ENCODE assay signal across 14 cellular contexts in genomic region chr7:142540371-142540770, GRCh38.
DNase-seq lines count a peak whose midpoint lies in the region; ATAC-seq, FAIRE-seq and TF ChIP-seq lines count a peak whose summit lies in the region.
"Had no signal": no experiment of that assay in that cellular context is flagged by ENCODE, and none has a peak within 500 bp of the region (broad histone marks: within the 10 kb centered on the region; RNA-seq: fewer than 3 reads in every experiment).

No MANE protein-coding gene starts in this region.

- no peaks in the 10 kb centered on the region for H3K36me3 Mint-ChIP-seq in T-helper 2 cell treated with Interferon-gamma antibody and Interleukin-4, amounts not matched to agents 5 μg/mL and 100 μg/mL, for 36 hours (ENCODE audit: low read depth)
- no peaks in the 10 kb centered on the region for H3K36me3 Mint-ChIP-seq in astrocyte (ENCODE audit: low read depth, unreplicated experiment)

- CTCF ChIA-PET in PC-3 (lab: Charles Lee): no interaction called here

- H3K4me1 ChIP-seq in ACC112 (ENCODE audit: control insufficient read depth, insufficient read depth, low read length, unreplicated experiment) (peaks cover 32% of the 10 kb centered on the region), PC-3 (ENCODE audit: insufficient read depth, low read length) (peaks cover 29% of the 10 kb centered on the region), astrocyte (ENCODE audit: insufficient read depth, low read length) (peaks cover 31% of the 10 kb centered on the region)

- H3K27me3 ChIP-seq in ACC112 (ENCODE audit: insufficient read depth, low read length): no peaks in the 10 kb centered on the region
- no peaks in the 10 kb centered on the region for H3K27me3 ChIP-seq in PC-3 (ENCODE audit: low read length)
- no peaks in the 10 kb centered on the region for H3K27me3 ChIP-seq in astrocyte (ENCODE audit: insufficient read depth, low read length)

- H3K9me3 ChIP-seq in PC-3 (ENCODE audit: low read length) (no peaks in the 10 kb centered on the region), astrocyte (ENCODE audit: insufficient read depth, low read depth, low read length) (no peaks in the 10 kb centered on the region)

- H3K4me2 ChIP-seq in PC-3 (ENCODE audit: low read length): peak overlapping the region; percentile 58
- H3K4me2 ChIP-seq in astrocyte (ENCODE audit: low read length): peak overlapping the region; percentile 58

- H2AFZ ChIP-seq in ACC112 (ENCODE audit: low read length, unreplicated experiment) (peak overlapping the region; percentile 39), PC-3 (ENCODE audit: low read length) (no peak overlapping the region), astrocyte (ENCODE audit: low read depth, low read length) (no peak overlapping the region)

- peak overlapping the region; percentile 75 for H3K27ac ChIP-seq in ACC112 (ENCODE audit: low read depth, low read length)
- peak overlapping the region; percentile 66 for H3K27ac ChIP-seq in PC-3 (ENCODE audit: low read length)
- H3K27ac ChIP-seq in astrocyte (ENCODE audit: low read depth, low read length): peak overlapping the region; percentile 71

- ATAC-seq in PC-3: no peak
- ATAC-seq in HG03175 (IDR thresholded peaks at IDR 0.05; ENCODE audit: unreplicated experiment): no peak
- ATAC-seq in GM19023 (IDR thresholded peaks at IDR 0.05; ENCODE audit: unreplicated experiment): no peak

- peak overlapping the region; percentile 33; the same call in 1 of the 2 replicates for H3K4me3 ChIP-seq in ACC112 (ENCODE audit: low read depth, low read length)
- no peak overlapping the region for H3K4me3 ChIP-seq in PC-3 (ENCODE audit: low read length)
- no peak overlapping the region for H3K4me3 ChIP-seq in astrocyte (ENCODE audit: insufficient read depth, low read depth, low read length)

- no peak overlapping the region for H3K4me3 Mint-ChIP-seq in T-helper 2 cell treated with Interferon-gamma antibody and Interleukin-4, amounts not matched to agents 5 μg/mL and 100 μg/mL, for 36 hours
- H3K4me3 Mint-ChIP-seq in astrocyte (ENCODE audit: unreplicated experiment): no peak overlapping the region

- H4K20me1 ChIP-seq in PC-3 (ENCODE audit: low read length): no peaks in the 10 kb centered on the region
- no peaks in the 10 kb centered on the region for H4K20me1 ChIP-seq in astrocyte (ENCODE audit: insufficient read depth, low read length)

- intact Hi-C loops in PC-3 (cut with micrococcal nuclease): loop anchor here (1.0 kb wide), 3 partner anchors 16 to 43 kb away; no protein-coding TSS in a partner anchor

- no peak for FAIRE-seq in astrocyte (lab: Jason Lieb, UNC)
- FAIRE-seq: D721Med had no signal

- H3K27ac Mint-ChIP-seq in T-helper 2 cell treated with Interferon-gamma antibody and Interleukin-4, amounts not matched to agents 5 μg/mL and 100 μg/mL, for 36 hours: peak overlapping the region; percentile 69
- no peak overlapping the region for H3K27ac Mint-ChIP-seq in astrocyte (ENCODE audit: unreplicated experiment)

- H3K9me3 Mint-ChIP-seq in T-helper 2 cell treated with Interferon-gamma antibody and Interleukin-4, amounts not matched to agents 5 μg/mL and 100 μg/mL, for 36 hours: no peaks in the 10 kb centered on the region
- H3K9me3 Mint-ChIP-seq in astrocyte (ENCODE audit: unreplicated experiment): no peaks in the 10 kb centered on the region

- TSS peak; percentile 63 for BruUV-seq in PC-3 (replicated peaks; lab: Mats Ljungman, UMichigan)

- no peaks in the 10 kb centered on the region for H3F3A ChIP-seq in PC-3 (ENCODE audit: low read length, unreplicated experiment)

- H3K9ac ChIP-seq in PC-3 (ENCODE audit: low read length): no peak overlapping the region
- H3K9ac ChIP-seq in astrocyte (ENCODE audit: low read length): peak overlapping the region; percentile 30

- no peaks in the 10 kb centered on the region for H3K9me2 ChIP-seq in PC-3 (replicated peaks; ENCODE audit: low read length)

- POLR2A ChIA-PET in PC-3 (lab: Charles Lee; ENCODE audit: unreplicated experiment): no interaction called here

- no peak for TF ChIP-seq CTCF in PC-3 (conservative IDR thresholded peaks at IDR 0.05; ENCODE audit: low read depth, low read length)
- no peak for TF ChIP-seq CTCF in astrocyte (IDR thresholded peaks at IDR 0.05; ENCODE audit: insufficient read depth, low read depth, low read length)

- DNase-seq in T-helper 2 cell treated with Interferon-gamma antibody and Interleukin-4, amounts not matched to agents 5 μg/mL and 100 μg/mL, for 36 hours (ENCODE audit: low spot score): no peak
- DNase-seq in T-helper 2 cell: no peak
- DNase-seq in PC-3: no peak
- DNase-seq in astrocyte (ENCODE audit: low read depth): no peak
- no peak for DNase-seq in DMS 273 (lab: John Stamatoyannopoulos, UW; ENCODE audit: unreplicated experiment)
- DNase-seq: activated effector memory CD4-positive, alpha-beta T cell treated with anti-CD3 and anti-CD28 coated beads, Interleukin-2, amount 50 U/mL, for 16 hours; effector CD4-positive, alpha-beta T cell; NCI-H1417 treated with DMSO at 0.1 percent for 48 hours; NCI-H524; stimulated activated CD8-positive, alpha-beta memory T cell treated with anti-CD3 and anti-CD28 coated beads, Interleukin-4, amount 100 ng/mL, for 48 hours had no signal

- no peaks in the 10 kb centered on the region for H3K27me3 Mint-ChIP-seq in T-helper 2 cell treated with Interferon-gamma antibody and Interleukin-4, amounts not matched to agents 5 μg/mL and 100 μg/mL, for 36 hours (ENCODE audit: low read depth)
- H3K27me3 Mint-ChIP-seq in astrocyte (ENCODE audit: low read depth, unreplicated experiment): no peaks in the 10 kb centered on the region

- H3K36me3 ChIP-seq in ACC112 (ENCODE audit: insufficient read depth, low read length): no peaks in the 10 kb centered on the region
- H3K36me3 ChIP-seq in PC-3 (ENCODE audit: low read depth, low read length): no peaks in the 10 kb centered on the region
- no peaks in the 10 kb centered on the region for H3K36me3 ChIP-seq in astrocyte (ENCODE audit: insufficient read depth, low read length)

- H3K79me2 ChIP-seq in ACC112 (ENCODE audit: control insufficient read depth, insufficient read depth, low read length, unreplicated experiment): no peaks in the 10 kb centered on the region
- H3K79me2 ChIP-seq in PC-3 (ENCODE audit: low read length): no peaks in the 10 kb centered on the region
- no peaks in the 10 kb centered on the region for H3K79me2 ChIP-seq in astrocyte (ENCODE audit: insufficient read depth, low read length)

- H3K4me1 Mint-ChIP-seq in T-helper 2 cell treated with Interferon-gamma antibody and Interleukin-4, amounts not matched to agents 5 μg/mL and 100 μg/mL, for 36 hours (ENCODE audit: low read depth): peaks cover 20% of the 10 kb centered on the region
- H3K4me1 Mint-ChIP-seq in astrocyte (ENCODE audit: low read depth, unreplicated experiment): peaks cover 17% of the 10 kb centered on the region
